ENCODE assay signal across 23 cellular contexts in genomic region chr13:90201198-90201597, GRCh38.
DNase-seq lines count a peak whose midpoint lies in the region; ATAC-seq, FAIRE-seq and TF ChIP-seq lines count a peak whose summit lies in the region.
"Had no signal": no experiment of that assay in that cellular context is flagged by ENCODE, and none has a peak within 500 bp of the region (broad histone marks: within the 10 kb centered on the region; RNA-seq: fewer than 3 reads in every experiment).

No MANE protein-coding gene starts in this region.

- H3K4me1 ChIP-seq in right cardiac atrium (ENCODE audit: control insufficient read depth, insufficient read depth, low read length), result peaks cover 3% of the 10 kb centered on the region
- H3K4me1 ChIP-seq in aorta (ENCODE audit: control insufficient read depth in 1 of 2, insufficient read depth in 2 of 2, low read length in 2 of 2), result no peaks in the 10 kb centered on the region
- no peaks in the 10 kb centered on the region for H3K4me1 ChIP-seq in colonic mucosa

- intact Hi-C loops in Right ventricle myocardium inferior (cut with DNase I), result loop anchor here (2.0 kb wide), 1 partner anchor 76 kb away; no protein-coding TSS in a partner anchor
- intact Hi-C loops in cardiac septum (cut with DNase I), result no loop called here
- intact Hi-C loops in right cardiac atrium (cut with DNase I), result no loop called here
- intact Hi-C loops in aorta (cut with DNase I), result no loop called here
- intact Hi-C loops in colonic mucosa (cut with DNase I), result no loop called here

- no peak overlapping the region for H3K4me3 ChIP-seq in bronchial epithelial cell (ENCODE audit: low read depth, low read length)
- H3K4me3 ChIP-seq in right cardiac atrium (ENCODE audit: low read length), result no peak overlapping the region
- no peak overlapping the region for H3K4me3 ChIP-seq in aorta (ENCODE audit: low read length in 2 of 2)
- H3K4me3 ChIP-seq in colonic mucosa, result no peak overlapping the region
- H3K4me3 ChIP-seq: dorsolateral prefrontal cortex, thoracic aorta had no signal

- ATAC-seq in Right ventricle myocardium inferior (peak; percentile 91), right cardiac atrium (peak; percentile 66 to 83), aorta (ENCODE audit: low FRiP score) (peak; percentile 33)
- ATAC-seq: stimulated activated effector memory CD8-positive, alpha-beta T cell treated with anti-CD3 and anti-CD28 coated beads, Interleukin-12 subunit alpha, Interleukin-12 subunit beta, amount 100 ng/mL, for 72 hours; T-cell had no signal

- TF ChIP-seq CTCF in bronchial epithelial cell (IDR thresholded peaks at IDR 0.05; ENCODE audit: insufficient read depth, low read length, severe bottlenecking) (no peak), colonic mucosa (IDR thresholded peaks at IDR 0.05) (no peak)

- 36% methylated on average over 1 of the region's 1 CpG for WGBS in right cardiac atrium
- WGBS in aorta, 2 donors, result 31 to 33% methylated on average over 1 of the region's 1 CpG

- no peak overlapping the region for H3K9ac ChIP-seq in colonic mucosa (ENCODE audit: low read depth in 2 of 2, low read length in 2 of 2)

- DNase-seq in Right ventricle myocardium inferior (ENCODE audit: missing footprints) (no peak), cardiac septum (ENCODE audit: low spot score) (no peak), bronchial epithelial cell (ENCODE audit: low read depth) (peak; percentile 45), right cardiac atrium (peak in 1 of 3 donors; percentile 35), aorta (no peak), frontal cortex (ENCODE audit: low spot score in 2 of 2) (no peak), GM19239 (ENCODE audit: insufficient read length, low spot score) (no peak), colonic mucosa (no peak)
- DNase-seq: 8988T; activated CD4-positive, alpha-beta memory T cell treated with anti-CD3 and anti-CD28 coated beads for 36 hours; activated naive CD4-positive, alpha-beta T cell treated with anti-CD3 and anti-CD28 coated beads, Interleukin-2, amount 50 U/mL, for 16 hours; activated T-cell treated with anti-CD3 and anti-CD28 coated beads, Interleukin-2, amount 50 U/mL, for 24 hours; C1 segment of cervical spinal cord; dorsolateral prefrontal cortex; GOT3; islet precursor cell; NCI-H187; NCI-H446 treated with DMSO at 0.1 percent for 48 hours; SHP77 treated with DMSO at 0.1 percent for 48 hours; stimulated activated CD4-positive, alpha-beta T cell treated with anti-CD3 and anti-CD28 coated beads, Interleukin-15, amount 100 ng/mL, for 24 hours; T-cell had no signal

- H3K27me3 ChIP-seq in bronchial epithelial cell (ENCODE audit: control insufficient read depth, insufficient read depth, low read length) (no peaks in the 10 kb centered on the region), right cardiac atrium (ENCODE audit: control insufficient read depth, insufficient read depth) (no peaks in the 10 kb centered on the region), aorta (ENCODE audit: control insufficient read depth in 1 of 2, insufficient read depth in 2 of 2, low read length in 1 of 2) (no peaks in the 10 kb centered on the region), colonic mucosa (no peaks in the 10 kb centered on the region)
- H3K27me3 ChIP-seq: dorsolateral prefrontal cortex had no signal

- H3K9me3 ChIP-seq in right cardiac atrium (ENCODE audit: control insufficient read depth, low read length), result no peaks in the 10 kb centered on the region
- no peaks in the 10 kb centered on the region for H3K9me3 ChIP-seq in aorta (ENCODE audit: control insufficient read depth, low read length)
- no peaks in the 10 kb centered on the region for H3K9me3 ChIP-seq in colonic mucosa
- H3K9me3 ChIP-seq: thoracic aorta had no signal

- FAIRE-seq in bronchial epithelial cell (lab: Jason Lieb, UNC) (no peak), frontal cortex (lab: Jason Lieb, UNC) (no peak), GM19239 (lab: Jason Lieb, UNC) (no peak)

- H3K27ac ChIP-seq in right cardiac atrium (ENCODE audit: low read length), result no peak overlapping the region
- H3K27ac ChIP-seq in aorta (ENCODE audit: low read depth in 1 of 2, low read length in 2 of 2), result no peak overlapping the region
- no peak overlapping the region for H3K27ac ChIP-seq in colonic mucosa
- H3K27ac ChIP-seq: dorsolateral prefrontal cortex, thoracic aorta had no signal

- H3K36me3 ChIP-seq in bronchial epithelial cell (ENCODE audit: control insufficient read depth, insufficient read depth, low read length) (no peaks in the 10 kb centered on the region), aorta (ENCODE audit: control insufficient read depth in 1 of 2, insufficient read depth in 2 of 2, low read length in 1 of 2) (no peaks in the 10 kb centered on the region), colonic mucosa (no peaks in the 10 kb centered on the region)
- H3K36me3 ChIP-seq: thoracic aorta had no signal

Comparison
In these comparisons a context has a peak if more than half of its experiments do, and no peak if none do; other contexts are left out.
1. ATAC-seq: peak in every context shown above with its lines; median percentile 91 in Right ventricle myocardium inferior; 74 in right cardiac atrium; 33 in aorta.